ENCODE assay signal across 8 cellular contexts in the genomic region with DNA sequence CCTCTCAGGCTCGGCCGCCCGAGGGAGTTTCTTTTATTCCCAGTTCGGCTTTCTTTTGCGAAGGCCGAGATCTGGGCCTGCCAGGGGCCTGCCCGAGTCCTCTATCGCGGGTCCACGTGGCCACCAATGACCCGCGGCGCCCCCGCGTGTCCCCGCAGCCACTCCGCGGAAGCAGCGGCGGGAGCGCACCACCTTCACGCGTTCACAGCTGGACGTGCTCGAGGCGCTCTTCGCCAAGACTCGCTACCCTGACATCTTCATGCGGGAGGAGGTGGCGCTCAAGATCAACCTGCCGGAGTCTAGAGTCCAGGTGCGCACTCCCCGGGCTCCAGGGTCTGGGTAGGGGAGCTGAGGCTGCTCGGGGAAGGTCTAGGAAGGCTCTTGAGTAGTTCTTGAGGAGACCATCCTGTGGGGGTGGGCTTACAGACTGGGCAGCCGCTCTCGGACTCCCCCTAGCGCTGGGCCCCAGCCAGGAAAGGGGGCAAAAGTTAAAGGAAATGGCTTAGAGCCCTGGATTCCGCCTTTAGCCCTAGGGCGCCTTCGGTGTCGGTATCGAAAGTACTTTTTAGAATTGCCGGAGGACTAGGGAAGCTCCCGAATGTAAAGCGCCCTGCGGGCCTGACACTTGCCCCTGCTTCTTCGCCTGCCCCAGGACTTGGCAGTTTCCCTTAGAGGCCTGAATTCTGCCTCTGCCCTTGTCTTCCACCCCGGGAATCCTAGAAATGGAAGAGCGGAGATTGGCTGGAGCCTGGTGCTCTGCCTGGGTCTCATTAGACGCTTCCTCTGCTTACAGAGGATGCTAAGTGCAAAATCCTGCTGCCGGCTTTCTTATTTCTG. TPM values are rescaled to one million over a fixed set of nuclear protein-coding genes. Genes with fewer than 3 reads are reported as not detected.
A peak's percentile ranks its signal among the peaks of the same experiment; 100 is the strongest.
DNase-seq lines count a peak whose midpoint lies in the region; ATAC-seq and TF ChIP-seq lines count a peak whose summit lies in the region.

No MANE protein-coding gene starts in this region.

- CTCF ChIA-PET in activated naive CD4-positive, alpha-beta T cell treated with anti-CD3 and anti-CD28 coated beads for 36 hours (lab: Charles Lee) = interaction anchor here (1.4 kb wide), 1 partner anchor 371 kb away, joined by 4 read pairs; no protein-coding TSS in a partner anchor

- H3K27me3 ChIP-seq in kidney epithelial cell (ENCODE audit: control insufficient read depth, insufficient read depth, low read length) (peaks cover 97% of the 10 kb centered on the region), thoracic aorta (replicated peaks; ENCODE audit: insufficient read depth) (peaks cover 44% of the 10 kb centered on the region)

- peaks cover 69% of the 10 kb centered on the region for H3K4me1 Mint-ChIP-seq in activated naive CD4-positive, alpha-beta T cell treated with anti-CD3 and anti-CD28 coated beads for 36 hours (ENCODE audit: low read depth)
- peaks cover 76% of the 10 kb centered on the region for H3K4me1 Mint-ChIP-seq in activated naive CD4-positive, alpha-beta T cell treated with anti-CD3 and anti-CD28 coated beads, Interleukin-2, amount 50 U/mL, for 24 hours

- no peak overlapping the region for H3K27ac ChIP-seq in thoracic aorta

- peak overlapping the region; percentile 57 for H3K4me3 Mint-ChIP-seq in activated naive CD4-positive, alpha-beta T cell treated with anti-CD3 and anti-CD28 coated beads for 36 hours
- H3K4me3 Mint-ChIP-seq in activated naive CD4-positive, alpha-beta T cell treated with anti-CD3 and anti-CD28 coated beads, Interleukin-2, amount 50 U/mL, for 24 hours = peak overlapping the region; percentile 19

- no peaks in the 10 kb centered on the region for H3K36me3 Mint-ChIP-seq in activated naive CD4-positive, alpha-beta T cell treated with anti-CD3 and anti-CD28 coated beads for 36 hours (ENCODE audit: low read depth)
- H3K36me3 Mint-ChIP-seq in activated naive CD4-positive, alpha-beta T cell treated with anti-CD3 and anti-CD28 coated beads, Interleukin-2, amount 50 U/mL, for 24 hours = no peaks in the 10 kb centered on the region

- no peak overlapping the region for H3K27ac Mint-ChIP-seq in activated naive CD4-positive, alpha-beta T cell treated with anti-CD3 and anti-CD28 coated beads for 36 hours
- H3K27ac Mint-ChIP-seq in activated naive CD4-positive, alpha-beta T cell treated with anti-CD3 and anti-CD28 coated beads, Interleukin-2, amount 50 U/mL, for 24 hours = no peak overlapping the region

- peaks cover 38 to 65% of the 10 kb centered on the region in 2 donors for H3K4me1 ChIP-seq in thoracic aorta (ENCODE audit: control insufficient read depth in 1 of 2, low read depth in 2 of 2)

- peak; percentile 61 for TF ChIP-seq CTCF in kidney epithelial cell (IDR thresholded peaks at IDR 0.05; ENCODE audit: insufficient read depth, low read length, poor library complexity, severe bottlenecking)
- TF ChIP-seq CTCF in thoracic aorta (IDR thresholded peaks at IDR 0.05) = no peak

- ATAC-seq in thoracic aorta (ENCODE audit: insufficient number of reproducible peaks, low FRiP score, low read depth) (no peak), GM21423 (IDR thresholded peaks at IDR 0.05; ENCODE audit: unreplicated experiment) (no peak), HG02610 (IDR thresholded peaks at IDR 0.05; ENCODE audit: unreplicated experiment) (no peak)

- no peak overlapping the region for H3K4me3 ChIP-seq in kidney epithelial cell (ENCODE audit: low read depth, low read length)
- H3K4me3 ChIP-seq in thoracic aorta = peak overlapping the region; percentile 60

- DNase-seq in activated naive CD4-positive, alpha-beta T cell treated with anti-CD3 and anti-CD28 coated beads for 36 hours = peak; percentile 33
- no peak for DNase-seq in activated naive CD4-positive, alpha-beta T cell (lab: John Stamatoyannopoulos, UW)
- DNase-seq in kidney epithelial cell (ENCODE audit: low read depth) = no peak
- no peak for DNase-seq in thoracic aorta (ENCODE audit: low spot score)
- no peak for DNase-seq in hepatic stellate cell (ENCODE audit: low spot score)

- H3K9me3 Mint-ChIP-seq in activated naive CD4-positive, alpha-beta T cell treated with anti-CD3 and anti-CD28 coated beads for 36 hours = no peaks in the 10 kb centered on the region
- H3K9me3 Mint-ChIP-seq in activated naive CD4-positive, alpha-beta T cell treated with anti-CD3 and anti-CD28 coated beads, Interleukin-2, amount 50 U/mL, for 24 hours = no peaks in the 10 kb centered on the region

- H3K27me3 Mint-ChIP-seq in activated naive CD4-positive, alpha-beta T cell treated with anti-CD3 and anti-CD28 coated beads for 36 hours (ENCODE audit: low read depth) = peaks cover 82% of the 10 kb centered on the region
- peaks cover 64% of the 10 kb centered on the region for H3K27me3 Mint-ChIP-seq in activated naive CD4-positive, alpha-beta T cell treated with anti-CD3 and anti-CD28 coated beads, Interleukin-2, amount 50 U/mL, for 24 hours

- intact Hi-C loops in activated naive CD4-positive, alpha-beta T cell treated with anti-CD3 and anti-CD28 coated beads for 36 hours (cut with micrococcal nuclease) = loop anchor here (2.0 to 10.0 kb wide), 5 partner anchors 535 to 788 kb away; partner anchors contain the start of genes MDH1, TMEM17, UGP2 and WDPCP

- H3K36me3 ChIP-seq in kidney epithelial cell (ENCODE audit: control insufficient read depth, insufficient read depth, low read length) = no peaks in the 10 kb centered on the region
- no peaks in the 10 kb centered on the region for H3K36me3 ChIP-seq in thoracic aorta

- no peaks in the 10 kb centered on the region for H3K9me3 ChIP-seq in thoracic aorta

RNA-seq across cellular contexts. Expression of gene OTX1, which starts 3.5 kb away (rescaled TPM):
- not detected for total RNA-seq in activated naive CD4-positive, alpha-beta T cell treated with anti-CD3 and anti-CD28 coated beads for 36 hours
- total RNA-seq in kidney epithelial cell = not detected in 2 replicates
- total RNA-seq in thoracic aorta = not detected
